In the genomic region with DNA sequence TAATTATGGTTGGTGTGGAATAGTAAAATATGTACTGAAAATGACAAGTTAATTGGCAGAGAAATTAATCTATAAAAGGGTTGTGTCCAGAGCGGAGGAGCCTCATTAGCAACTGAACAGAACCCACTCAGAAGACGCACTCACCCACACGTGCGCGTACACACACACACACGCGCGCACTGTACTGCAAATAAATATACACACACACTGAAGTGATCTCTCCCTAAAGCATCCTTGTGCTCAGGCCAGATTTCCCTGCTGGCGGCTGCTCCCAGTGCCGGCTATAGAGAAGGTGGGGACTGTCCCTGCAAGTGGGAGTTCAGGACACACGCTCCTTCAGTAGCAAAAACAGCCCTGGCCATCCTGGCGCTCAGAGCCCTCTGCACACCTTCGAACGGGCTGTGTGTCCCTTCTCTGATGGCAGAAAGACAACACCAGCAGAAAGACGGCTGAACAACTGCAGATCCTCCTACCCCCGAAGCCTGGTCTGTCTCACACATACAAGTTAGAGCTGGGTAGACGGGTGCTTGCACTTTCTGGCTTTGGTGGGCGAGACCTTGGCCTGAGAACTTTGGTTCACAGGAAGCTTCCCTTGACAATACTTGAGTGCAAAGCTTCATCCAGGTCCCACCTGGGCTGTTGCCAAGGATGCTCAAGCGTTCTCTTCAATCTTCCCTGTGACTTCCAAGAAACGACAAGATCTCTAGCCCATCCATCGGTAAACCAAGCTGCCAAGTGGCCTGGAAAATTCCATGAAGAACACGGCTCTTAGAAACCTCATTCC, we compare ENCODE assay signal across 17 cellular contexts.
"Had no signal": no experiment of that assay in that cellular context is flagged by ENCODE, and none has a peak within 500 bp of the region (broad histone marks: within the 10 kb centered on the region; RNA-seq: fewer than 3 reads in every experiment).

No MANE protein-coding gene starts in this region.

- ATAC-seq: activated CD4-positive, alpha-beta T cell treated with anti-CD3 and anti-CD28 coated beads for 36 hours; naive thymus-derived CD4-positive, alpha-beta T cell had no signal

- H3K27ac Mint-ChIP-seq: activated CD4-positive, alpha-beta T cell treated with anti-CD3 and anti-CD28 coated beads for 36 hours; activated naive CD4-positive, alpha-beta T cell treated with anti-CD3 and anti-CD28 coated beads for 36 hours; activated T-helper 1 cell treated with anti-CD3 and anti-CD28 coated beads, Interleukin-12 subunit alpha, Interleukin-12 subunit beta, Interleukin-2, Interleukin-4 antibody, amounts not matched to agents 30 ng/mL and 10 ng/mL and 1 ng/mL, durations not matched to agents 14 hours and 24 hours and 36 hours; naive thymus-derived CD4-positive, alpha-beta T cell; stimulated activated naive CD8-positive, alpha-beta T cell treated with anti-CD3 and anti-CD28 coated beads, Interleukin-15, Interleukin-2, amounts not matched to agents 100 ng/mL and 50 ng/mL, for 24 hours had no signal

- H3K27me3 Mint-ChIP-seq: activated CD4-positive, alpha-beta T cell treated with anti-CD3 and anti-CD28 coated beads for 36 hours; stimulated activated naive CD8-positive, alpha-beta T cell treated with anti-CD3 and anti-CD28 coated beads, Interleukin-15, Interleukin-2, amounts not matched to agents 100 ng/mL and 50 ng/mL, for 24 hours had no signal

- H3K36me3 ChIP-seq: uterus had no signal

- DNase-seq: activated CD4-positive, alpha-beta T cell treated with anti-CD3 and anti-CD28 coated beads for 36 hours; activated naive CD4-positive, alpha-beta T cell treated with anti-CD3 and anti-CD28 coated beads for 36 hours; caudate nucleus; cortex of kidney; effector memory CD4-positive, alpha-beta T cell; hypothalamus; naive thymus-derived CD4-positive, alpha-beta T cell; occipital lobe; stimulated activated CD4-positive, alpha-beta T cell treated with anti-CD3 and anti-CD28 coated beads, Interleukin-15, amount 100 ng/mL, for 24 hours; stimulated activated CD4-positive, alpha-beta T cell treated with anti-CD3 and anti-CD28 coated beads, Interleukin-4, amount 100 ng/mL, for 24 hours; T-helper 1 cell; uterus had no signal

- H3K4me1 ChIP-seq: uterus had no signal

- H3K4me3 Mint-ChIP-seq: activated CD4-positive, alpha-beta T cell treated with anti-CD3 and anti-CD28 coated beads for 36 hours; activated naive CD4-positive, alpha-beta T cell treated with anti-CD3 and anti-CD28 coated beads for 36 hours; activated T-helper 1 cell treated with anti-CD3 and anti-CD28 coated beads, Interleukin-12 subunit alpha, Interleukin-12 subunit beta, Interleukin-2, Interleukin-4 antibody, amounts not matched to agents 30 ng/mL and 10 ng/mL and 1 ng/mL, durations not matched to agents 14 hours and 24 hours and 36 hours; naive thymus-derived CD4-positive, alpha-beta T cell; stimulated activated naive CD8-positive, alpha-beta T cell treated with anti-CD3 and anti-CD28 coated beads, Interleukin-15, Interleukin-2, amounts not matched to agents 100 ng/mL and 50 ng/mL, for 24 hours had no signal

- H3K4me1 Mint-ChIP-seq: activated CD4-positive, alpha-beta T cell treated with anti-CD3 and anti-CD28 coated beads for 36 hours had no signal

- H3K27me3 ChIP-seq: uterus had no signal

- H3K9me3 ChIP-seq: thoracic aorta, uterus had no signal

- H3K4me3 ChIP-seq: lung, thoracic aorta, uterus had no signal

- H3K27ac ChIP-seq: thoracic aorta, uterus, VCaP had no signal
